Comparison of ENCODE assay signal across 1 cellular context in genomic region chr11:47863189-47863892, GRCh38.
TF ChIP-seq lines count a peak whose summit lies in the region.

No MANE protein-coding gene starts in this region.

TF ChIP-seq in SK-N-SH treated with all-trans-retinoic acid at 6 μM for 48 hours, 23 proteins besides CTCF, POLR2A, EP300 and RAD21 (continued from another document):
- no peak for TF ChIP-seq CSRNP3 (CRISPR knock-in tag; IDR thresholded peaks at IDR 0.05)
- TF ChIP-seq ZC3H10 (CRISPR knock-in tag; IDR thresholded peaks at IDR 0.05) = no peak
- TF ChIP-seq ARNTL (CRISPR knock-in tag; IDR thresholded peaks at IDR 0.05; ENCODE audit: borderline replicate concordance, low read depth) = no peak
TF ChIP-seq in SK-N-SH treated with all-trans-retinoic acid at 6 μM for 48 hours: peak in this region for 3.
